ENCODE assay signal across 20 cellular contexts in the genomic region with DNA sequence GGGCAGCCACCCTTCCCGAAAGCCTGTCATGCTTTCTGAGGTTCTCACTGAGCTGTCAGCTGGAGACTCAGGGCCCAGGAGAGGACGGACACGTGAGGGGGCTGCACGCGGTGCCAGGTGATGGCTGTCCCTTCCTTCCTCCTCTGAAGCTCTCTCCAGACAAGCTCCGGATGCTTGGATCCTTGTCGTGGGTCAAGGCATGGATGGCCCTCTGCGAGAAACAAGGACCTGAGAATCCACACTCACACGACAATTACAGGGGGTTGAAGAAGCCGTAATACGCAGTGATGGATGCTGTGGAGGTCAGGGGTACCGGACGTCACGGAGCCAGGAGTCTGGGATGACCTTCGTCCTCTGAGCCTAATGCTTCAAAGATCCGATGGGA.
DNase-seq lines count a peak whose midpoint lies in the region; ATAC-seq, FAIRE-seq and TF ChIP-seq lines count a peak whose summit lies in the region.
"Had no signal": no experiment of that assay in that cellular context is flagged by ENCODE, and none has a peak within 500 bp of the region (broad histone marks: within the 10 kb centered on the region; RNA-seq: fewer than 3 reads in every experiment).

No MANE protein-coding gene starts in this region.

- H3K27me3 ChIP-seq in H7 (ENCODE audit: control insufficient read depth, insufficient read depth, low read length) (no peaks in the 10 kb centered on the region; the same call in 1 of the 2 replicates), bronchial epithelial cell (ENCODE audit: control insufficient read depth, insufficient read depth, low read length) (no peaks in the 10 kb centered on the region)

- peaks cover 6% of the 10 kb centered on the region for H3K27me3 Mint-ChIP-seq in activated T-cell treated with anti-CD3 and anti-CD28 coated beads, Interleukin-2, amount 50 U/mL, for 24 hours
- H3K27me3 Mint-ChIP-seq in stimulated activated naive B cell treated with anti-CD40 and anti-IgM and Interleukin-4, amounts not matched to agents 10 μg/mL and 1 μg/mL and 100 μg/mL, for 72 hours, result peaks cover 0 to 2% of the 10 kb centered on the region in 2 donors

- H3K4me3 Mint-ChIP-seq in activated T-cell treated with anti-CD3 and anti-CD28 coated beads, Interleukin-2, amount 50 U/mL, for 24 hours, result peak overlapping the region; percentile 69
- peak overlapping the region; percentile 47 to 71 for H3K4me3 Mint-ChIP-seq in stimulated activated naive B cell treated with anti-CD40 and anti-IgM and Interleukin-4, amounts not matched to agents 10 μg/mL and 1 μg/mL and 100 μg/mL, for 72 hours

- no peaks in the 10 kb centered on the region for H3K9me3 Mint-ChIP-seq in activated T-cell treated with anti-CD3 and anti-CD28 coated beads, Interleukin-2, amount 50 U/mL, for 24 hours
- peaks cover 0 to 5% of the 10 kb centered on the region in 2 donors for H3K9me3 Mint-ChIP-seq in stimulated activated naive B cell treated with anti-CD40 and anti-IgM and Interleukin-4, amounts not matched to agents 10 μg/mL and 1 μg/mL and 100 μg/mL, for 72 hours

- no peak overlapping the region for H3K4me3 ChIP-seq in H7 (ENCODE audit: insufficient read depth, low read depth, low read length)
- H3K4me3 ChIP-seq in bronchial epithelial cell (ENCODE audit: low read depth, low read length), result no peak overlapping the region

- DNase-seq in activated T-cell treated with anti-CD3 and anti-CD28 coated beads, Interleukin-2, amount 50 U/mL, for 24 hours, result no peak
- DNase-seq in activated T-cell treated with anti-CD3 and anti-CD28 coated beads, Interleukin-2, amount 50 U/mL, for 1 hour, result no peak
- DNase-seq in H7 (peak; percentile 16), bronchial epithelial cell (ENCODE audit: low read depth) (no peak), NCI-H1930 (lab: John Stamatoyannopoulos, UW) (no peak), SW 1271 (lab: John Stamatoyannopoulos, UW) (no peak)
- no peak for DNase-seq in stimulated activated naive B cell treated with anti-CD40 and anti-IgM and Interleukin-4, amounts not matched to agents 10 μg/mL and 1 μg/mL and 100 μg/mL, for 72 hours
- DNase-seq: AML-193, Calu3, DMS79, GOT3, Kasumi-1, NCI-H1105 treated with DMSO at 0.1 percent for 48 hours, NCI-H187, NCI-H2171 treated with DMSO at 0.1 percent for 48 hours, NCI-H510A, NCI-H82 had no signal

- H3K4me1 Mint-ChIP-seq in activated T-cell treated with anti-CD3 and anti-CD28 coated beads, Interleukin-2, amount 50 U/mL, for 24 hours (ENCODE audit: low read depth), result peaks cover 42% of the 10 kb centered on the region
- peaks cover 26 to 52% of the 10 kb centered on the region in 2 donors for H3K4me1 Mint-ChIP-seq in stimulated activated naive B cell treated with anti-CD40 and anti-IgM and Interleukin-4, amounts not matched to agents 10 μg/mL and 1 μg/mL and 100 μg/mL, for 72 hours

- no peak for TF ChIP-seq CTCF in bronchial epithelial cell (IDR thresholded peaks at IDR 0.05; ENCODE audit: insufficient read depth, low read length, severe bottlenecking)

- H3K36me3 ChIP-seq in H7 (replicated peaks; ENCODE audit: control insufficient read depth, insufficient read depth, low read length), result no peaks in the 10 kb centered on the region
- no peaks in the 10 kb centered on the region for H3K36me3 ChIP-seq in bronchial epithelial cell (ENCODE audit: control insufficient read depth, insufficient read depth, low read length)

- peak overlapping the region; percentile 97 for H3K27ac Mint-ChIP-seq in activated T-cell treated with anti-CD3 and anti-CD28 coated beads, Interleukin-2, amount 50 U/mL, for 24 hours
- H3K27ac Mint-ChIP-seq in stimulated activated naive B cell treated with anti-CD40 and anti-IgM and Interleukin-4, amounts not matched to agents 10 μg/mL and 1 μg/mL and 100 μg/mL, for 72 hours, result peak overlapping the region; percentile 96

- H3K36me3 Mint-ChIP-seq in activated T-cell treated with anti-CD3 and anti-CD28 coated beads, Interleukin-2, amount 50 U/mL, for 24 hours (ENCODE audit: low read depth), result no peaks in the 10 kb centered on the region
- peaks cover 8% of the 10 kb centered on the region in 2 donors for H3K36me3 Mint-ChIP-seq in stimulated activated naive B cell treated with anti-CD40 and anti-IgM and Interleukin-4, amounts not matched to agents 10 μg/mL and 1 μg/mL and 100 μg/mL, for 72 hours

- no peak for ATAC-seq in stimulated activated naive B cell treated with anti-CD40 and anti-IgM and Interleukin-4, amounts not matched to agents 10 μg/mL and 1 μg/mL and 100 μg/mL, for 72 hours (replicated peaks)
- no peak for ATAC-seq in GM18870 (IDR thresholded peaks at IDR 0.05; ENCODE audit: unreplicated experiment)
- ATAC-seq: Panc1, Right ventricle myocardium inferior had no signal

- FAIRE-seq in bronchial epithelial cell (lab: Jason Lieb, UNC), result peak; percentile 66
